7 cellular contexts compared by ENCODE assay signal in genomic region chr12:121537814-121538698, GRCh38. TPM values are rescaled to one million over a fixed set of nuclear protein-coding genes. Genes with fewer than 3 reads are reported as not detected.
A peak's percentile ranks its signal among the peaks of the same experiment; 100 is the strongest.
DNase-seq lines count a peak whose midpoint lies in the region; ATAC-seq and TF ChIP-seq lines count a peak whose summit lies in the region.

No MANE protein-coding gene starts in this region.

- H3K9me3 Mint-ChIP-seq in HFFc6 = no peaks in the 10 kb centered on the region

- peak overlapping the region; percentile 64 for H3K27ac Mint-ChIP-seq in HFFc6

- peak overlapping the region; percentile 38 for H3K4me3 ChIP-seq in iPS-18c (ENCODE audit: insufficient read depth, low read depth, low read length)

- peak; percentile 8 for ATAC-seq in GM18502 (IDR thresholded peaks at IDR 0.05; ENCODE audit: poor library complexity, unreplicated experiment)

- H3K4me3 Mint-ChIP-seq in HFFc6 = peak overlapping the region; percentile 85

- H3K27me3 Mint-ChIP-seq in HFFc6 (ENCODE audit: insufficient read depth) = peaks cover 5% of the 10 kb centered on the region

- peaks cover 33% of the 10 kb centered on the region for H3K4me1 Mint-ChIP-seq in HFFc6 (ENCODE audit: low read depth)

- peak overlapping the region; percentile 77 for H3K27ac ChIP-seq in angular gyrus (ENCODE audit: low read depth, low read length)

- TF ChIP-seq CTCF in HFFc6 (IDR thresholded peaks at IDR 0.05) = no peak

- H3K36me3 Mint-ChIP-seq in HFFc6 (ENCODE audit: low read depth) = no peaks in the 10 kb centered on the region

- no peaks in the 10 kb centered on the region for H3K9me3 ChIP-seq in iPS-18c (ENCODE audit: control insufficient read depth, insufficient read depth, low read length)

- DNase-seq in HFFc6 (no peak), NCI-H69 (lab: John Stamatoyannopoulos, UW) (peak; percentile 74), GDM1 (lab: John Stamatoyannopoulos, UW) (no peak)
- peak; percentile 29 to 32 for DNase-seq in stimulated activated CD4-positive, alpha-beta T cell treated with anti-CD3 and anti-CD28 coated beads, Interleukin-2, amount 100 ng/mL, for 24 hours

RNA-seq across cellular contexts. Expression of gene KDM2B, which starts 42.8 kb away (rescaled TPM):
- 10 to 100 TPM; 15.4 to 24.0 (median 21.5) TPM for total RNA-seq in HFFc6 (2021; fragmentation: NEBNext Ultra II Directional; extraction: Animal tissue kit (Norgen Biotek cat#: 25700))

Comparison
In these comparisons a context has a peak if more than half of its experiments do, and no peak if none do; other contexts are left out.
1. DNase-seq: peak in NCI-H69 (single experiment) and stimulated activated CD4-positive, alpha-beta T cell treated with anti-CD3 and anti-CD28 coated beads, Interleukin-2, amount 100 ng/mL, for 24 hours (2 of 2); none in HFFc6 (single experiment) and GDM1 (single experiment).